1 cellular context compared by ENCODE assay signal in the genomic region with DNA sequence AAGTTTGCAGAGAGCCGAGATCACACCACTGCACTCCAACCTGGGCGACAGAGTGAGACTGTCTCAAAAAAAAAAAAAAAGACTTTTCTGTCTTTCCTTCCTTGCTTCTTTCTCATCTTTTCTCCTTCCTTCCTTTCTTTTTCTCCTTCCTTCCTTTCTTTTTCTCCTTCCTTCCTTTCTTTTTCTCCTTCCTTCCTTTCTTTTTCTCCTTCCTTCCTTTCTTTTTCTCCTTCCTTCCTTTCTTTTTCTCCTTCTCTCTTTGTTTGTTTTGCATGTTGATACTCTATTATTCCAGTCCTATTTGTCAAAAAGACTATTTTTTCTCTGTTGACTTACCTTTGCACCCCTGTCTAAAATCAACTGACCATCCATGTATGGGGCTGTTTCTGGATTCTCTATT. TPM values are rescaled to one million over a fixed set of nuclear protein-coding genes. Genes with fewer than 3 reads are reported as not detected.
"Had no signal": no experiment of that assay in that cellular context is flagged by ENCODE, and none has a peak within 500 bp of the region (broad histone marks: within the 10 kb centered on the region; RNA-seq: fewer than 3 reads in every experiment).

No MANE protein-coding gene starts in this region.

RNA-seq across cellular contexts. Expression of gene MYO7B, which starts 36.9 kb away (rescaled TPM):
- total RNA-seq: G401 had no signal
